Comparison of ENCODE assay signal across 8 cellular contexts in genomic region chr12:6964605-6965025, GRCh38. TPM values are rescaled to one million over a fixed set of nuclear protein-coding genes. Genes with fewer than 3 reads are reported as not detected.
A peak's percentile ranks its signal among the peaks of the same experiment; 100 is the strongest.
DNase-seq lines count a peak whose midpoint lies in the region; ATAC-seq and TF ChIP-seq lines count a peak whose summit lies in the region.

No MANE protein-coding gene starts in this region.

- ATAC-seq in CD4-positive, CD25-positive, alpha-beta regulatory T cell (ENCODE audit: low read depth in 2 of 2): no peak
- no peak for ATAC-seq in GM21717 (IDR thresholded peaks at IDR 0.05; ENCODE audit: unreplicated experiment)

- H3K27me3 ChIP-seq in CD4-positive, CD25-positive, alpha-beta regulatory T cell (ENCODE audit: control insufficient read depth, insufficient read depth, low read length): no peaks in the 10 kb centered on the region
- H3K27me3 ChIP-seq in duodenal mucosa (ENCODE audit: control insufficient read depth in 1 of 2, insufficient read depth in 2 of 2, low read length in 2 of 2) (no peaks in the 10 kb centered on the region), neutrophil (no peaks in the 10 kb centered on the region)

- peaks cover 23% of the 10 kb centered on the region for H3K36me3 Mint-ChIP-seq in CD4-positive, CD25-positive, alpha-beta regulatory T cell

- peak overlapping the region; percentile 75 for H3K27ac ChIP-seq in CD4-positive, CD25-positive, alpha-beta regulatory T cell (ENCODE audit: insufficient read depth, low read length, poor library complexity, severe bottlenecking)
- peak overlapping the region; percentile 83 for H3K27ac ChIP-seq in duodenal mucosa (ENCODE audit: low read depth, low read length)
- H3K27ac ChIP-seq in neutrophil: peak overlapping the region; percentile 99

- peaks cover 47% of the 10 kb centered on the region for H3K36me3 ChIP-seq in CD4-positive, CD25-positive, alpha-beta regulatory T cell (ENCODE audit: control insufficient read depth, insufficient read depth, low read length)
- peaks cover 28 to 51% of the 10 kb centered on the region in 2 donors for H3K36me3 ChIP-seq in duodenal mucosa (ENCODE audit: control insufficient read depth in 1 of 2, insufficient read depth in 2 of 2, low read length in 2 of 2)
- peaks cover 64% of the 10 kb centered on the region for H3K36me3 ChIP-seq in neutrophil

- H3K9ac ChIP-seq in duodenal mucosa (ENCODE audit: low read depth in 1 of 2, low read length in 2 of 2): peak overlapping the region; percentile 96 to 97

- TF ChIP-seq CTCF in neutrophil (IDR thresholded peaks at IDR 0.05): no peak

- peak overlapping the region in 2 of 3 donors; percentile 90 to 92 for H3K27ac Mint-ChIP-seq in CD4-positive, CD25-positive, alpha-beta regulatory T cell

- H3K4me1 Mint-ChIP-seq in CD4-positive, CD25-positive, alpha-beta regulatory T cell: peaks cover 11 to 59% (median 36%) of the 10 kb centered on the region in 4 donors

- peaks cover 52% of the 10 kb centered on the region for H3K4me1 ChIP-seq in CD4-positive, CD25-positive, alpha-beta regulatory T cell (ENCODE audit: control insufficient read depth, insufficient read depth, low read length, poor library complexity, severe bottlenecking)
- H3K4me1 ChIP-seq in duodenal mucosa (ENCODE audit: control insufficient read depth in 1 of 2, insufficient read depth in 2 of 2, low read length in 2 of 2) (peaks cover 70 to 87% of the 10 kb centered on the region in 2 donors), neutrophil (ENCODE audit: control insufficient read depth in 1 of 2, insufficient read depth in 1 of 2, low read depth in 1 of 2, low read length in 1 of 2) (peaks cover 60 to 70% of the 10 kb centered on the region in 2 experiments)

- no peak overlapping the region for H3K4me3 ChIP-seq in CD4-positive, CD25-positive, alpha-beta regulatory T cell (ENCODE audit: low read depth, low read length)
- H3K4me3 ChIP-seq in duodenal mucosa (ENCODE audit: low read depth in 1 of 2, low read length in 2 of 2) (peak overlapping the region; percentile 82 to 85), neutrophil (ENCODE audit: low read depth in 1 of 2, low read length in 1 of 2) (peak overlapping the region in 1 of 2 experiments; percentile 35)

- H3K9me3 ChIP-seq in CD4-positive, CD25-positive, alpha-beta regulatory T cell (ENCODE audit: control insufficient read depth in 2 of 2, low read length in 2 of 2): no peaks in the 10 kb centered on the region
- H3K9me3 ChIP-seq in duodenal mucosa (ENCODE audit: control insufficient read depth in 1 of 2, low read length in 2 of 2) (no peaks in the 10 kb centered on the region), neutrophil (no peaks in the 10 kb centered on the region)

- peak overlapping the region in 3 of 4 donors; percentile 43 to 83 (median 78) for H3K4me3 Mint-ChIP-seq in CD4-positive, CD25-positive, alpha-beta regulatory T cell

- H3K27me3 Mint-ChIP-seq in CD4-positive, CD25-positive, alpha-beta regulatory T cell: no peaks in the 10 kb centered on the region

- no peaks in the 10 kb centered on the region for H3K9me3 Mint-ChIP-seq in CD4-positive, CD25-positive, alpha-beta regulatory T cell

- DNase-seq in CD4-positive, CD25-positive, alpha-beta regulatory T cell: no peak
- peak; percentile 29 for DNase-seq in NCI-H526 treated with DMSO at 0.1 percent for 48 hours (lab: John Stamatoyannopoulos, UW)
- no peak for DNase-seq in NCI-H69 (lab: John Stamatoyannopoulos, UW)
- DNase-seq in UCSD-AML1 (lab: John Stamatoyannopoulos, UW; ENCODE audit: unreplicated experiment): no peak
- DNase-seq in NCI-H2081 treated with DMSO at 0.1 percent for 48 hours (lab: John Stamatoyannopoulos, UW): no peak

RNA-seq across cellular contexts. Expression of gene PHB2, which starts 5.8 kb away (rescaled TPM):
- 134 TPM for total RNA-seq in CD4-positive, CD25-positive, alpha-beta regulatory T cell
- 100 to 1,000 TPM; 118 to 134 (median 125) TPM for polyA plus RNA-seq in CD4-positive, CD25-positive, alpha-beta regulatory T cell

RNA-seq across cellular contexts. Expression of gene EMG1, which starts 6.1 kb away (rescaled TPM):
- total RNA-seq in CD4-positive, CD25-positive, alpha-beta regulatory T cell: 44.1 TPM
- 10 to 100 TPM; 71.8 to 89.4 (median 79.4) TPM for polyA plus RNA-seq in CD4-positive, CD25-positive, alpha-beta regulatory T cell

RNA-seq across cellular contexts. Expression of gene PTPN6, which starts 13.5 kb away (rescaled TPM):
- total RNA-seq in CD4-positive, CD25-positive, alpha-beta regulatory T cell: 174 TPM
- 100 to 1,000 TPM; 261 to 321 (median 291) TPM for polyA plus RNA-seq in CD4-positive, CD25-positive, alpha-beta regulatory T cell

RNA-seq across cellular contexts. Expression of gene C12orf57, which starts 20.8 kb away (rescaled TPM):
- total RNA-seq in CD4-positive, CD25-positive, alpha-beta regulatory T cell: 186 TPM
- 100 to 1,000 TPM; 310 to 410 (median 340) TPM for polyA plus RNA-seq in CD4-positive, CD25-positive, alpha-beta regulatory T cell

RNA-seq across cellular contexts. Expression of gene RNU7-1, which starts 21.0 kb away (rescaled TPM):
- not detected for total RNA-seq in CD4-positive, CD25-positive, alpha-beta regulatory T cell
- polyA plus RNA-seq in CD4-positive, CD25-positive, alpha-beta regulatory T cell: not detected
